Comparison of ENCODE assay signal across 10 cellular contexts in the genomic region with DNA sequence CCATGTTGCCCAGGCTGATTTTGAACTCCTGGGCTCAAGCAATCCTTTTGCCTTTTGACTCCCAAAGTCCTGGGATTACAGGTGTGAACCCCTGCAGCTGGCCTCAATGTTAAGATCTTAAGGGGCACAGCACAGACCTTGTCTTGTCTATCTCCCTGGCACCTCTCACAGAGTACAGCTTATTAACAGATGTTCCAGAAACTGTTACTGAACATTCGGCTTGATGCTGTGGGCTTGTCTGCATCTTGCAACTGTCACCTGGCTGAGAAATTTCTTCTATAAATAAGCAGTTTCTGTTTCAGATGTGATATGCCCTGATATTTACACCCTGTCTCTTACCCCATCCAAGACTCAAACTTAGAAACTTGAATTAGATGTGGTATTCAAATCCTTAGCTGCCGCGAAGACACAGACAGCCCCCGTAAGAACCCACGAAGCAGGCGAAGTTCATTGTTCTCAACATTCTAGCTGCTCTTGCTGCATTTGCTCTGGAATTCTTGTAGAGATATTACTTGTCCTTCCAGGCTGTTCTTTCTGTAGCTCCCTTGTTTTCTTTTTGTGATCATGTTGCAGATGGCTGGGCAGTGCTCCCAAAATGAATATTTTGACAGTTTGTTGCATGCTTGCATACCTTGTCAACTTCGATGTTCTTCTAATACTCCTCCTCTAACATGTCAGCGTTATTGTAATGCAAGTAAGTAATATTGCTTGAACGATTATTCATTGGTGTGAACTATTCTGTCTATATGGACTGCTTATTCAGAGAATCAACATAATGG. TPM values are rescaled to one million over a fixed set of nuclear protein-coding genes. Genes with fewer than 3 reads are reported as not detected.
DNase-seq lines count a peak whose midpoint lies in the region; ATAC-seq and TF ChIP-seq lines count a peak whose summit lies in the region.
"Had no signal": no experiment of that assay in that cellular context is flagged by ENCODE, and none has a peak within 500 bp of the region (broad histone marks: within the 10 kb centered on the region; RNA-seq: fewer than 3 reads in every experiment).

Gene TNFRSF17, plus strand, starts transcription at position 450 of the 779 bp plus-strand sequence. Its CDS starts 115 bp downstream, at position 565.

- intact Hi-C loops in heart right ventricle (cut with DNase I) (no loop called here), vagina (cut with DNase I) (loop anchor here (10.0 kb wide), 1 partner anchor 1110 kb away; no protein-coding TSS in a partner anchor)

- DNase-seq in dedifferentiated amniotic fluid mesenchymal stem cell (ENCODE audit: extremely low spot score) (peak; percentile 52), heart right ventricle (no peak), vagina (ENCODE audit: extremely low spot score in 2 of 2) (no peak)
- no peak for DNase-seq in activated CD8-positive, alpha-beta memory T cell treated with anti-CD3 and anti-CD28 coated beads for 24 hours
- no peak for DNase-seq in stimulated activated naive CD4-positive, alpha-beta T cell treated with Interleukin-2 at 50 U/mL for 16 hours (lab: John Stamatoyannopoulos, UW)
- DNase-seq: amygdala, sigmoid colon had no signal

- ATAC-seq in GM19455 (IDR thresholded peaks at IDR 0.05; ENCODE audit: unreplicated experiment), result peak; percentile 74
- peak; percentile 53 for ATAC-seq in HG03064 (IDR thresholded peaks at IDR 0.05; ENCODE audit: low read depth, unreplicated experiment)
- ATAC-seq in heart right ventricle, result no peak

- H3K27ac ChIP-seq in heart right ventricle (no peak within 1 kb of the TSS), vagina (no peak within 1 kb of the TSS)
- H3K27ac ChIP-seq: sigmoid colon had no signal

- 73 to 76% methylated on average over 9 of the region's 9 CpGs for WGBS in heart right ventricle, 2 donors

- H3K9me3 ChIP-seq in heart right ventricle, result no peaks in the 10 kb centered on the region
- no peaks in the 10 kb centered on the region for H3K9me3 ChIP-seq in vagina
- H3K9me3 ChIP-seq: sigmoid colon had no signal

- TF ChIP-seq CTCF in GM12875 (IDR thresholded peaks at IDR 0.05; ENCODE audit: borderline replicate concordance, insufficient read depth, low read depth, low read length) (no peak), heart right ventricle (IDR thresholded peaks at IDR 0.05) (no peak), vagina (IDR thresholded peaks at IDR 0.05) (no peak)

- no peaks in the 10 kb centered on the region for H3K27me3 ChIP-seq in heart right ventricle
- no peaks in the 10 kb centered on the region for H3K27me3 ChIP-seq in vagina
- H3K27me3 ChIP-seq: sigmoid colon had no signal

- H3K36me3 ChIP-seq in heart right ventricle, result no peaks in the 10 kb centered on the region
- no peaks in the 10 kb centered on the region for H3K36me3 ChIP-seq in vagina
- H3K36me3 ChIP-seq: sigmoid colon had no signal

- TF ChIP-seq POLR2A in vagina (IDR thresholded peaks at IDR 0.05), result no peak

- H3K4me1 ChIP-seq in heart right ventricle (no peaks in the 10 kb centered on the region), vagina (no peaks in the 10 kb centered on the region)
- H3K4me1 ChIP-seq: sigmoid colon had no signal

- H3K4me3 ChIP-seq in GM12875 (ENCODE audit: low read depth, low read length) (peak within 1 kb of the TSS; percentile 26), heart right ventricle (no peak within 1 kb of the TSS), vagina (no peak within 1 kb of the TSS)
- H3K4me3 ChIP-seq: sigmoid colon had no signal

RNA-seq across cellular contexts. Expression of gene TNFRSF17, which starts in this region (rescaled TPM):
- total RNA-seq in heart right ventricle (not detected), vagina (not detected)
- not detected for polyA plus RNA-seq in heart right ventricle
- total RNA-seq: sigmoid colon had no signal

Comparison
In these comparisons a context has a peak if more than half of its experiments do, and no peak if none do; other contexts are left out.
1. ATAC-seq: peak in GM19455 (single experiment) and HG03064 (single experiment); none in heart right ventricle (0 of 8).